ENCODE assay signal across 8 cellular contexts in genomic region chr14:68506021-68506644, GRCh38.
DNase-seq lines count a peak whose midpoint lies in the region; ATAC-seq, FAIRE-seq and TF ChIP-seq lines count a peak whose summit lies in the region.

No MANE protein-coding gene starts in this region.

- H3K9me3 ChIP-seq in prostate gland = no peaks in the 10 kb centered on the region

- peak; percentile 13 for ATAC-seq in HG03378 (IDR thresholded peaks at IDR 0.05; ENCODE audit: unreplicated experiment)
- ATAC-seq in HG03280 (IDR thresholded peaks at IDR 0.05; ENCODE audit: unreplicated experiment) = no peak

- H3K27me3 ChIP-seq in prostate gland (replicated peaks; ENCODE audit: insufficient read depth) = no peaks in the 10 kb centered on the region

- H3K36me3 ChIP-seq in prostate gland = no peaks in the 10 kb centered on the region

- 35% methylated on average over 14 of the region's 17 CpGs for WGBS in prostate gland

- intact Hi-C loops in prostate gland (cut with DNase I) = no loop called here

- H3K27ac ChIP-seq in prostate gland = peak overlapping the region; percentile 51 to 80

- TF ChIP-seq CTCF in prostate gland (IDR thresholded peaks at IDR 0.05) = no peak

- FAIRE-seq in GM12892 (lab: Jason Lieb, UNC) = peak; percentile 96

- TF ChIP-seq POLR2A in GM12892 (IDR thresholded peaks at IDR 0.05; ENCODE audit: low read depth, low read length) (peak; percentile 24; the same call in 1 of the 2 replicates), prostate gland (IDR thresholded peaks at IDR 0.05) (no peak)

- DNase-seq in GM12892 (ENCODE audit: insufficient read length) (no peak), dermis blood vessel endothelial cell (peak; percentile 68), prostate gland (ENCODE audit: low spot score) (peak; percentile 31), medulla oblongata (ENCODE audit: extremely low spot score) (no peak), NCI-H748 (lab: John Stamatoyannopoulos, UW; ENCODE audit: unreplicated experiment) (no peak), NCI-H1694 (lab: John Stamatoyannopoulos, UW) (no peak)

- peaks cover 24% of the 10 kb centered on the region for H3K4me1 ChIP-seq in prostate gland (replicated peaks)

- no peak overlapping the region for H3K4me3 ChIP-seq in prostate gland

Comparison
In these comparisons a context has a peak if more than half of its experiments do, and no peak if none do; other contexts are left out.
1. DNase-seq: peak in dermis blood vessel endothelial cell (single experiment) and prostate gland (single experiment); none in GM12892 (single experiment), medulla oblongata (single experiment), NCI-H748 (single experiment) and NCI-H1694 (single experiment).